In the genomic region with DNA sequence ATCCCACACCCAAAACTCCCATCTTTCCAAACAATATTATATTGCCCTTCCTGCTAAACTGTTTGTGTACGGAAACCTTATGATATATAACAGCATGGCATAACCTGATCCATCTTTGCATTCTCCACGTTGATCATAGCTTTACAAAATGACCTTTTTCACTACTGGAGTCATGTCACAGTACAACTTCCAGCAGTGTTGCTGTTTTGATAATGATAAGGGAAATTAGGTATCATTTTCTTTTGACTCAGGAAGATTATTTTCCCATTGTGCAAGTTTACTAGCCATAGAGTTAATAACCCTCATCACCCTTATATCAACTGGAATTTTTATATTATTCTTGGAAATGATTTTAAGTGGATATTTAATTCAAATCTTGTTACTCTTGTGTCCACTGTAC, we compare ENCODE assay signal across 1 cellular context.
TF ChIP-seq lines count a peak whose summit lies in the region.

No MANE protein-coding gene starts in this region.

TF ChIP-seq in HEK293, 187 proteins besides CTCF, POLR2A, EP300 and RAD21 (continued from another document):
- TF ChIP-seq ZNF280D (tag by site-specific recombination; IDR thresholded peaks at IDR 0.05): no peak
- no peak for TF ChIP-seq PRDM1 (tag by site-specific recombination; IDR thresholded peaks at IDR 0.05)
- TF ChIP-seq, protein P1, sequence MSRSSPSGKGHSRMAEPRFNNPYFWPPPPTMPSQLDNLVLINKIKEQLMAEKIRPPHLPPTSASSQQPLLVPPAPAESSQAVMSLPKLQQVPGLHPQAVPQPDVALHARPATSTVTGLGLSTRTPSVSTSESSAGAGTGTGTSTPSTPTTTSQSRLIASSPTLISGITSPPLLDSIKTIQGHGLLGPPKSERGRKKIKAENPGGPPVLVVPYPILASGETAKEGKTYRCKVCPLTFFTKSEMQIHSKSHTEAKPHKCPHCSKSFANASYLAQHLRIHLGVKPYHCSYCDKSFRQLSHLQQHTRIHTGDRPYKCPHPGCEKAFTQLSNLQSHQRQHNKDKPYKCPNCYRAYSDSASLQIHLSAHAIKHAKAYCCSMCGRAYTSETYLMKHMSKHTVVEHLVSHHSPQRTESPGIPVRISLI (tag by site-specific recombination; IDR thresholded peaks at IDR 0.05): no peak
- TF ChIP-seq TCF7L2 (IDR thresholded peaks at IDR 0.05; ENCODE audit: borderline replicate concordance, low read depth, low read length): no peak
- TF ChIP-seq ZNF629 (tag by site-specific recombination; IDR thresholded peaks at IDR 0.05): peak; percentile 32; the same call in 1 of the 2 replicates
- peak; percentile 77 for TF ChIP-seq OSR2 (tag by site-specific recombination; IDR thresholded peaks at IDR 0.05)
- peak; percentile 89 for TF ChIP-seq PRDM6 (tag by site-specific recombination; IDR thresholded peaks at IDR 0.05)
- no peak for TF ChIP-seq RBAK (tag by site-specific recombination; IDR thresholded peaks at IDR 0.05)
- no peak for TF ChIP-seq ZNF548 (tag by site-specific recombination; IDR thresholded peaks at IDR 0.05)
- TF ChIP-seq ZEB2 (tag by site-specific recombination; IDR thresholded peaks at IDR 0.05): no peak
- no peak for TF ChIP-seq ZNF146 (tag by site-specific recombination; IDR thresholded peaks at IDR 0.05)
- TF ChIP-seq ZNF140 (tag by site-specific recombination; IDR thresholded peaks at IDR 0.05): no peak
- TF ChIP-seq ZNF580 (tag by site-specific recombination; IDR thresholded peaks at IDR 0.05): 0 out of 2 replicates have a peak, but pooled peaks have one; percentile 24
- no peak for TF ChIP-seq ZNF404 (tag by site-specific recombination; IDR thresholded peaks at IDR 0.05)
- TF ChIP-seq WT1 (tag by site-specific recombination; IDR thresholded peaks at IDR 0.05): no peak
- TF ChIP-seq MYNN (tag by site-specific recombination; IDR thresholded peaks at IDR 0.05; ENCODE audit: borderline replicate concordance): no peak
- TF ChIP-seq, protein P2, sequence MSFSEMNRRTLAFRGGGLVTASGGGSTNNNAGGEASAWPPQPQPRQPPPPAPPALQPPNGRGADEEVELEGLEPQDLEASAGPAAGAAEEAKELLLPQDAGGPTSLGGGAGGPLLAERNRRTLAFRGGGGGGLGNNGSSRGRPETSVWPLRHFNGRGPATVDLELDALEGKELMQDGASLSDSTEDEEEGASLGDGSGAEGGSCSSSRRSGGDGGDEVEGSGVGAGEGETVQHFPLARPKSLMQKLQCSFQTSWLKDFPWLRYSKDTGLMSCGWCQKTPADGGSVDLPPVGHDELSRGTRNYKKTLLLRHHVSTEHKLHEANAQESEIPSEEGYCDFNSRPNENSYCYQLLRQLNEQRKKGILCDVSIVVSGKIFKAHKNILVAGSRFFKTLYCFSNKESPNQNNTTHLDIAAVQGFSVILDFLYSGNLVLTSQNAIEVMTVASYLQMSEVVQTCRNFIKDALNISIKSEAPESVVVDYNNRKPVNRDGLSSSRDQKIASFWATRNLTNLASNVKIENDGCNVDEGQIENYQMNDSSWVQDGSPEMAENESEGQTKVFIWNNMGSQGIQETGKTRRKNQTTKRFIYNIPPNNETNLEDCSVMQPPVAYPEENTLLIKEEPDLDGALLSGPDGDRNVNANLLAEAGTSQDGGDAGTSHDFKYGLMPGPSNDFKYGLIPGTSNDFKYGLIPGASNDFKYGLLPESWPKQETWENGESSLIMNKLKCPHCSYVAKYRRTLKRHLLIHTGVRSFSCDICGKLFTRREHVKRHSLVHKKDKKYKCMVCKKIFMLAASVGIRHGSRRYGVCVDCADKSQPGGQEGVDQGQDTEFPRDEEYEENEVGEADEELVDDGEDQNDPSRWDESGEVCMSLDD (tag by site-specific recombination; IDR thresholded peaks at IDR 0.05): no peak
- no peak for TF ChIP-seq ZNF623 (tag by site-specific recombination; IDR thresholded peaks at IDR 0.05)
- TF ChIP-seq ZNF16 (tag by site-specific recombination; IDR thresholded peaks at IDR 0.05; ENCODE audit: low read depth): no peak
- TF ChIP-seq ZNF354C (tag by site-specific recombination; IDR thresholded peaks at IDR 0.05; ENCODE audit: borderline replicate concordance, low read depth): no peak
- no peak for TF ChIP-seq ZNF248 (tag by site-specific recombination; IDR thresholded peaks at IDR 0.05)
- TF ChIP-seq GLI2 (tag by site-specific recombination; IDR thresholded peaks at IDR 0.05; ENCODE audit: borderline replicate concordance, low read depth): peak; percentile 40; the same call in 1 of the 2 replicates
- no peak for TF ChIP-seq ZNF558 (tag by site-specific recombination; IDR thresholded peaks at IDR 0.05)
- TF ChIP-seq ZBTB44 (tag by site-specific recombination; IDR thresholded peaks at IDR 0.05): no peak
- no peak for TF ChIP-seq ZNF184 (tag by site-specific recombination; IDR thresholded peaks at IDR 0.05)
- no peak for TF ChIP-seq ZNF24 (tag by site-specific recombination; IDR thresholded peaks at IDR 0.05)
- TF ChIP-seq ZNF221 (tag by site-specific recombination; IDR thresholded peaks at IDR 0.05; ENCODE audit: borderline replicate concordance): no peak
- TF ChIP-seq, protein P3, sequence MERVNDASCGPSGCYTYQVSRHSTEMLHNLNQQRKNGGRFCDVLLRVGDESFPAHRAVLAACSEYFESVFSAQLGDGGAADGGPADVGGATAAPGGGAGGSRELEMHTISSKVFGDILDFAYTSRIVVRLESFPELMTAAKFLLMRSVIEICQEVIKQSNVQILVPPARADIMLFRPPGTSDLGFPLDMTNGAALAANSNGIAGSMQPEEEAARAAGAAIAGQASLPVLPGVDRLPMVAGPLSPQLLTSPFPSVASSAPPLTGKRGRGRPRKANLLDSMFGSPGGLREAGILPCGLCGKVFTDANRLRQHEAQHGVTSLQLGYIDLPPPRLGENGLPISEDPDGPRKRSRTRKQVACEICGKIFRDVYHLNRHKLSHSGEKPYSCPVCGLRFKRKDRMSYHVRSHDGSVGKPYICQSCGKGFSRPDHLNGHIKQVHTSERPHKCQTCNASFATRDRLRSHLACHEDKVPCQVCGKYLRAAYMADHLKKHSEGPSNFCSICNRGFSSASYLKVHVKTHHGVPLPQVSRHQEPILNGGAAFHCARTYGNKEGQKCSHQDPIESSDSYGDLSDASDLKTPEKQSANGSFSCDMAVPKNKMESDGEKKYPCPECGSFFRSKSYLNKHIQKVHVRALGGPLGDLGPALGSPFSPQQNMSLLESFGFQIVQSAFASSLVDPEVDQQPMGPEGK (tag by site-specific recombination; IDR thresholded peaks at IDR 0.05): no peak
- no peak for TF ChIP-seq HOXC10 (CRISPR knock-in tag; IDR thresholded peaks at IDR 0.05)
- TF ChIP-seq, protein P4, sequence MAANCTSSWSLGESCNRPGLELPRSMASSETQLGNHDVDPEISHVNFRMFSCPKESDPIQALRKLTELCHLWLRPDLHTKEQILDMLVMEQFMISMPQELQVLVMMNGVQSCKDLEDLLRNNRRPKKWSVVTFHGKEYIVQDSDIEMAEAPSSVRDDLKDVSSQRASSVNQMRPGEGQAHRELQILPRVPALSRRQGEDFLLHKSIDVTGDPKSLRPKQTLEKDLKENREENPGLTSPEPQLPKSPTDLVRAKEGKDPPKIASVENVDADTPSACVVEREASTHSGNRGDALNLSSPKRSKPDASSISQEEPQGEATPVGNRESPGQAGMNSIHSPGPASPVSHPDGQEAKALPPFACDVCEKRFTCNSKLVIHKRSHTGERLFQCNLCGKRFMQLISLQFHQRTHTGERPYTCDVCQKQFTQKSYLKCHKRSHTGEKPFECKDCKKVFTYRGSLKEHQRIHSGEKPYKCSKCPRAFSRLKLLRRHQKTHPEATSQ (tag by site-specific recombination; IDR thresholded peaks at IDR 0.05): no peak
- no peak for TF ChIP-seq ZNF654 (tag by site-specific recombination; IDR thresholded peaks at IDR 0.05; ENCODE audit: low read depth)
- TF ChIP-seq ZNF76 (tag by site-specific recombination; IDR thresholded peaks at IDR 0.05; ENCODE audit: borderline replicate concordance, low read depth): no peak
TF ChIP-seq in HEK293: peak in this region for 10.
